ENCODE assay signal across 1 cellular context in genomic region chr5:144004146-144004545, GRCh38.
A peak's percentile ranks its signal among the peaks of the same experiment; 100 is the strongest.
TF ChIP-seq lines count a peak whose summit lies in the region.

No MANE protein-coding gene starts in this region.

TF ChIP-seq in SK-N-SH, 30 proteins besides CTCF, POLR2A, EP300 and RAD21 (continued from another document):
- TF ChIP-seq USF2 (IDR thresholded peaks at IDR 0.05; ENCODE audit: borderline replicate concordance, low read depth, low read length), result no peak
- TF ChIP-seq PBX3 (IDR thresholded peaks at IDR 0.05), result peak; percentile 62
- peak; percentile 50 for TF ChIP-seq JUND (IDR thresholded peaks at IDR 0.05)
- TF ChIP-seq EZH2phosphoT487 (IDR thresholded peaks at IDR 0.05; ENCODE audit: borderline replicate concordance, low read depth), result no peak
- peak; percentile 20; the same call in 1 of the 2 replicates for TF ChIP-seq TCF12 (IDR thresholded peaks at IDR 0.05)
- no peak for TF ChIP-seq CHD2 (IDR thresholded peaks at IDR 0.05; ENCODE audit: low read length, partially characterized antibody)
- TF ChIP-seq RCOR1 (IDR thresholded peaks at IDR 0.05; ENCODE audit: low read length), result no peak
